ENCODE assay signal across 26 cellular contexts in genomic region chr7:133300097-133300496, GRCh38.
"Had no signal": no experiment of that assay in that cellular context is flagged by ENCODE, and none has a peak within 500 bp of the region (broad histone marks: within the 10 kb centered on the region; RNA-seq: fewer than 3 reads in every experiment).

No MANE protein-coding gene starts in this region.

- H3K4me1 Mint-ChIP-seq: activated B cell treated with CpG ODN at 0.5 μM for 24 hours had no signal

- H3K4me1 ChIP-seq: breast epithelium had no signal

- H3K9me3 ChIP-seq: breast epithelium had no signal

- H3K27me3 ChIP-seq: breast epithelium had no signal

- H3K4me3 ChIP-seq: breast epithelium, PC-9 had no signal

- DNase-seq: activated B cell treated with CpG ODN at 0.5 μM for 24 hours; activated CD4-positive, alpha-beta T cell treated with anti-CD3 and anti-CD28 coated beads, Interleukin-2, amount 50 U/mL, for 1 hour; activated CD8-positive, alpha-beta memory T cell treated with anti-CD3 and anti-CD28 coated beads, Interleukin-2, amount 50 U/mL, for 48 hours; activated CD8-positive, alpha-beta T cell treated with anti-CD3 and anti-CD28 coated beads for 36 hours; activated effector memory CD4-positive, alpha-beta T cell treated with Interleukin-2 at 50 U/mL for 16 hours; activated naive CD4-positive, alpha-beta T cell; activated T-cell treated with anti-CD3 and anti-CD28 coated beads, Interleukin-2, amount 50 U/mL, for 24 hours; aorta; central memory CD4-positive, alpha-beta T cell; Kasumi-1; KBM-7; NCI-H1048; NCI-H146; NCI-H187 treated with DMSO at 0.1 percent for 48 hours; NCI-H2081 treated with DMSO at 0.1 percent for 48 hours; NCI-H2227 treated with DMSO at 0.1 percent for 48 hours; NCI-H446 treated with DMSO at 0.1 percent for 48 hours; NCI-H524 treated with DMSO at 0.1 percent for 48 hours; NCI-H774; PC-9; SHP77 treated with DMSO at 0.1 percent for 48 hours; T-helper 17 cell; T-helper 9 cell had no signal

- H3K9me3 Mint-ChIP-seq: activated B cell treated with CpG ODN at 0.5 μM for 24 hours; activated CD8-positive, alpha-beta T cell treated with anti-CD3 and anti-CD28 coated beads for 36 hours; activated naive CD4-positive, alpha-beta T cell treated with anti-CD3 and anti-CD28 coated beads, Interleukin-2, amount 50 U/mL, for 24 hours; activated T-cell treated with anti-CD3 and anti-CD28 coated beads, Interleukin-2, amount 50 U/mL, for 24 hours; activated T-helper 1 cell treated with anti-CD3 and anti-CD28 coated beads, Interleukin-12 subunit alpha, Interleukin-12 subunit beta, Interleukin-2, Interleukin-4 antibody, amounts not matched to agents 30 ng/mL and 10 ng/mL and 1 ng/mL, durations not matched to agents 14 hours and 24 hours and 36 hours had no signal

- H3K27ac ChIP-seq: breast epithelium, PC-9 had no signal

- H3K36me3 ChIP-seq: breast epithelium had no signal

- H3K4me3 Mint-ChIP-seq: activated B cell treated with CpG ODN at 0.5 μM for 24 hours; activated CD8-positive, alpha-beta T cell treated with anti-CD3 and anti-CD28 coated beads for 36 hours; activated naive CD4-positive, alpha-beta T cell treated with anti-CD3 and anti-CD28 coated beads, Interleukin-2, amount 50 U/mL, for 24 hours; activated T-cell treated with anti-CD3 and anti-CD28 coated beads, Interleukin-2, amount 50 U/mL, for 24 hours; activated T-helper 1 cell treated with anti-CD3 and anti-CD28 coated beads, Interleukin-12 subunit alpha, Interleukin-12 subunit beta, Interleukin-2, Interleukin-4 antibody, amounts not matched to agents 30 ng/mL and 10 ng/mL and 1 ng/mL, durations not matched to agents 14 hours and 24 hours and 36 hours; T-helper 17 cell had no signal

- H3K27me3 Mint-ChIP-seq: activated B cell treated with CpG ODN at 0.5 μM for 24 hours; activated CD8-positive, alpha-beta T cell treated with anti-CD3 and anti-CD28 coated beads for 36 hours; activated naive CD4-positive, alpha-beta T cell treated with anti-CD3 and anti-CD28 coated beads, Interleukin-2, amount 50 U/mL, for 24 hours; activated T-cell treated with anti-CD3 and anti-CD28 coated beads, Interleukin-2, amount 50 U/mL, for 24 hours; T-helper 17 cell had no signal

- H3K27ac Mint-ChIP-seq: activated B cell treated with CpG ODN at 0.5 μM for 24 hours; activated CD8-positive, alpha-beta T cell treated with anti-CD3 and anti-CD28 coated beads for 36 hours; activated naive CD4-positive, alpha-beta T cell treated with anti-CD3 and anti-CD28 coated beads, Interleukin-2, amount 50 U/mL, for 24 hours; activated T-cell treated with anti-CD3 and anti-CD28 coated beads, Interleukin-2, amount 50 U/mL, for 24 hours; activated T-helper 1 cell treated with anti-CD3 and anti-CD28 coated beads, Interleukin-12 subunit alpha, Interleukin-12 subunit beta, Interleukin-2, Interleukin-4 antibody, amounts not matched to agents 30 ng/mL and 10 ng/mL and 1 ng/mL, durations not matched to agents 14 hours and 24 hours and 36 hours; T-helper 17 cell had no signal

- ATAC-seq: activated CD8-positive, alpha-beta T cell treated with anti-CD3 and anti-CD28 coated beads for 36 hours; T-helper 17 cell had no signal
